Comparison of ENCODE assay signal across 2 cellular contexts in the genomic region with DNA sequence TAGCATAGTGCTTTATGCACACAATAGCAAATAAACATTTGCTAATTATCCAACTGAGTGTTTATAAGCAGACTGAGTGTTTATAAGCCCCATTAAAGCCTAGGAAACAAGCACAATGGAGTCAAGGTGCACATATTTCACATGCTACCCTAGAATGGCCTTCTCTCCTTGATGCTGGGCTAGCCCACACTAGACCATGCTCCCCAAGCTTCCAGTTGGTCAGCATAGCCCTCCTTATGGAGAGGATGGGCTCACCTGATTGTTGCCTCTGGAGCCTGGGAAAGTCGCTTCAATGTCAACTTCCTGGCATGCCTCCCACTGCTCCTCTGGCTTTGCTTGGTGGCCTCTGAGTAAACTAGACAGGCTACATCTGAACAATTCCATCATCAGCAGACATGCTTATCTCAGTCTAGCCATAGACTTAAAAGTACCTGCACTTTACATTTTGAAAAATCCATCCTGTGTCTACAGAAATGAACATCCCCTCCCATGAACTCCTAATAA.
TF ChIP-seq lines count a peak whose summit lies in the region.

No MANE protein-coding gene starts in this region.

TF ChIP-seq in H1, 55 proteins besides CTCF, POLR2A, EP300 and RAD21 (continued from another document):
- TF ChIP-seq SAP30 (IDR thresholded peaks at IDR 0.05; ENCODE audit: insufficient read depth, insufficient replicate concordance, low read length) (no peak), BACH1 (IDR thresholded peaks at IDR 0.05; ENCODE audit: low read length) (no peak), KDM1A (IDR thresholded peaks at IDR 0.05; ENCODE audit: borderline replicate concordance, low read length) (no peak), SIN3A (conservative IDR thresholded peaks at IDR 0.05 in 1 of 2, IDR thresholded peaks at IDR 0.05 in 1 of 2; ENCODE audit: low read depth in 1 of 2, low read length in 2 of 2) (no peak), CEBPB (IDR thresholded peaks at IDR 0.05; ENCODE audit: low read depth, low read length) (no peak), POLR2AphosphoS5 (IDR thresholded peaks at IDR 0.05; ENCODE audit: low read depth, low read length) (no peak), TBP (IDR thresholded peaks at IDR 0.05; ENCODE audit: low read depth, low read length) (no peak), SIX5 (IDR thresholded peaks at IDR 0.05; ENCODE audit: low read depth, low read length) (no peak)
- TF ChIP-seq, protein P1, sequence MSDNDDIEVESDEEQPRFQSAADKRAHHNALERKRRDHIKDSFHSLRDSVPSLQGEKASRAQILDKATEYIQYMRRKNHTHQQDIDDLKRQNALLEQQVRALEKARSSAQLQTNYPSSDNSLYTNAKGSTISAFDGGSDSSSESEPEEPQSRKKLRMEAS (IDR thresholded peaks at IDR 0.05), result no peak

TF ChIP-seq in SK-N-SH treated with all-trans-retinoic acid at 6 μM for 48 hours, 23 proteins besides CTCF, POLR2A, EP300 and RAD21 (continued from another document):
- TF ChIP-seq, protein P2, sequence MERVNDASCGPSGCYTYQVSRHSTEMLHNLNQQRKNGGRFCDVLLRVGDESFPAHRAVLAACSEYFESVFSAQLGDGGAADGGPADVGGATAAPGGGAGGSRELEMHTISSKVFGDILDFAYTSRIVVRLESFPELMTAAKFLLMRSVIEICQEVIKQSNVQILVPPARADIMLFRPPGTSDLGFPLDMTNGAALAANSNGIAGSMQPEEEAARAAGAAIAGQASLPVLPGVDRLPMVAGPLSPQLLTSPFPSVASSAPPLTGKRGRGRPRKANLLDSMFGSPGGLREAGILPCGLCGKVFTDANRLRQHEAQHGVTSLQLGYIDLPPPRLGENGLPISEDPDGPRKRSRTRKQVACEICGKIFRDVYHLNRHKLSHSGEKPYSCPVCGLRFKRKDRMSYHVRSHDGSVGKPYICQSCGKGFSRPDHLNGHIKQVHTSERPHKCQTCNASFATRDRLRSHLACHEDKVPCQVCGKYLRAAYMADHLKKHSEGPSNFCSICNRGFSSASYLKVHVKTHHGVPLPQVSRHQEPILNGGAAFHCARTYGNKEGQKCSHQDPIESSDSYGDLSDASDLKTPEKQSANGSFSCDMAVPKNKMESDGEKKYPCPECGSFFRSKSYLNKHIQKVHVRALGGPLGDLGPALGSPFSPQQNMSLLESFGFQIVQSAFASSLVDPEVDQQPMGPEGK (CRISPR knock-in tag; IDR thresholded peaks at IDR 0.05; ENCODE audit: borderline replicate concordance), result no peak
- TF ChIP-seq RARB (CRISPR knock-in tag; IDR thresholded peaks at IDR 0.05) (no peak), BACH2 (CRISPR knock-in tag; IDR thresholded peaks at IDR 0.05; ENCODE audit: borderline replicate concordance) (no peak), ZNF70 (CRISPR knock-in tag; IDR thresholded peaks at IDR 0.05) (no peak), GLIS3 (CRISPR knock-in tag; IDR thresholded peaks at IDR 0.05) (no peak), SNAI2 (CRISPR knock-in tag; IDR thresholded peaks at IDR 0.05) (no peak), OSR1 (CRISPR knock-in tag; IDR thresholded peaks at IDR 0.05) (no peak), CSDC2 (CRISPR knock-in tag; IDR thresholded peaks at IDR 0.05) (no peak), ZNF8 (CRISPR knock-in tag; IDR thresholded peaks at IDR 0.05) (no peak), PPARA (CRISPR knock-in tag; IDR thresholded peaks at IDR 0.05; ENCODE audit: borderline replicate concordance) (no peak), TCF4 (CRISPR knock-in tag; IDR thresholded peaks at IDR 0.05; ENCODE audit: borderline replicate concordance) (no peak), ZFP3 (CRISPR knock-in tag; IDR thresholded peaks at IDR 0.05) (no peak), ZFP30 (CRISPR knock-in tag; IDR thresholded peaks at IDR 0.05) (no peak), ESRRG (CRISPR knock-in tag; IDR thresholded peaks at IDR 0.05) (no peak)
- TF ChIP-seq, protein P3, sequence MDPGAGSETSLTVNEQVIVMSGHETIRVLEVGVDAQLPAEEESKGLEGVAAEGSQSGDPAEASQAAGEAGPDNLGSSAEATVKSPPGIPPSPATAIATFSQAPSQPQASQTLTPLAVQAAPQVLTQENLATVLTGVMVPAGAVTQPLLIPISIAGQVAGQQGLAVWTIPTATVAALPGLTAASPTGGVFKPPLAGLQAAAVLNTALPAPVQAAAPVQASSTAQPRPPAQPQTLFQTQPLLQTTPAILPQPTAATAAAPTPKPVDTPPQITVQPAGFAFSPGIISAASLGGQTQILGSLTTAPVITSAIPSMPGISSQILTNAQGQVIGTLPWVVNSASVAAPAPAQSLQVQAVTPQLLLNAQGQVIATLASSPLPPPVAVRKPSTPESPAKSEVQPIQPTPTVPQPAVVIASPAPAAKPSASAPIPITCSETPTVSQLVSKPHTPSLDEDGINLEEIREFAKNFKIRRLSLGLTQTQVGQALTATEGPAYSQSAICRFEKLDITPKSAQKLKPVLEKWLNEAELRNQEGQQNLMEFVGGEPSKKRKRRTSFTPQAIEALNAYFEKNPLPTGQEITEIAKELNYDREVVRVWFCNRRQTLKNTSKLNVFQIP (CRISPR knock-in tag; IDR thresholded peaks at IDR 0.05; ENCODE audit: borderline replicate concordance, low read depth), result no peak
- TF ChIP-seq, protein P4, sequence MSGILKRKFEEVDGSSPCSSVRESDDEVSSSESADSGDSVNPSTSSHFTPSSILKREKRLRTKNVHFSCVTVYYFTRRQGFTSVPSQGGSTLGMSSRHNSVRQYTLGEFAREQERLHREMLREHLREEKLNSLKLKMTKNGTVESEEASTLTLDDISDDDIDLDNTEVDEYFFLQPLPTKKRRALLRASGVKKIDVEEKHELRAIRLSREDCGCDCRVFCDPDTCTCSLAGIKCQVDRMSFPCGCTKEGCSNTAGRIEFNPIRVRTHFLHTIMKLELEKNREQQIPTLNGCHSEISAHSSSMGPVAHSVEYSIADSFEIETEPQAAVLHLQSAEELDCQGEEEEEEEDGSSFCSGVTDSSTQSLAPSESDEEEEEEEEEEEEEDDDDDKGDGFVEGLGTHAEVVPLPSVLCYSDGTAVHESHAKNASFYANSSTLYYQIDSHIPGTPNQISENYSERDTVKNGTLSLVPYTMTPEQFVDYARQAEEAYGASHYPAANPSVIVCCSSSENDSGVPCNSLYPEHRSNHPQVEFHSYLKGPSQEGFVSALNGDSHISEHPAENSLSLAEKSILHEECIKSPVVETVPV (CRISPR knock-in tag; IDR thresholded peaks at IDR 0.05), result no peak
- TF ChIP-seq, protein P5, sequence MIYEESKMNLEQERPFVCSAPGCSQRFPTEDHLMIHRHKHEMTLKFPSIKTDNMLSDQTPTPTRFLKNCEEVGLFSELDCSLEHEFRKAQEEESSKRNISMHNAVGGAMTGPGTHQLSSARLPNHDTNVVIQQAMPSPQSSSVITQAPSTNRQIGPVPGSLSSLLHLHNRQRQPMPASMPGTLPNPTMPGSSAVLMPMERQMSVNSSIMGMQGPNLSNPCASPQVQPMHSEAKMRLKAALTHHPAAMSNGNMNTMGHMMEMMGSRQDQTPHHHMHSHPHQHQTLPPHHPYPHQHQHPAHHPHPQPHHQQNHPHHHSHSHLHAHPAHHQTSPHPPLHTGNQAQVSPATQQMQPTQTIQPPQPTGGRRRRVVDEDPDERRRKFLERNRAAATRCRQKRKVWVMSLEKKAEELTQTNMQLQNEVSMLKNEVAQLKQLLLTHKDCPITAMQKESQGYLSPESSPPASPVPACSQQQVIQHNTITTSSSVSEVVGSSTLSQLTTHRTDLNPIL (CRISPR knock-in tag; IDR thresholded peaks at IDR 0.05; ENCODE audit: low read depth), result no peak
- TF ChIP-seq, protein P6, sequence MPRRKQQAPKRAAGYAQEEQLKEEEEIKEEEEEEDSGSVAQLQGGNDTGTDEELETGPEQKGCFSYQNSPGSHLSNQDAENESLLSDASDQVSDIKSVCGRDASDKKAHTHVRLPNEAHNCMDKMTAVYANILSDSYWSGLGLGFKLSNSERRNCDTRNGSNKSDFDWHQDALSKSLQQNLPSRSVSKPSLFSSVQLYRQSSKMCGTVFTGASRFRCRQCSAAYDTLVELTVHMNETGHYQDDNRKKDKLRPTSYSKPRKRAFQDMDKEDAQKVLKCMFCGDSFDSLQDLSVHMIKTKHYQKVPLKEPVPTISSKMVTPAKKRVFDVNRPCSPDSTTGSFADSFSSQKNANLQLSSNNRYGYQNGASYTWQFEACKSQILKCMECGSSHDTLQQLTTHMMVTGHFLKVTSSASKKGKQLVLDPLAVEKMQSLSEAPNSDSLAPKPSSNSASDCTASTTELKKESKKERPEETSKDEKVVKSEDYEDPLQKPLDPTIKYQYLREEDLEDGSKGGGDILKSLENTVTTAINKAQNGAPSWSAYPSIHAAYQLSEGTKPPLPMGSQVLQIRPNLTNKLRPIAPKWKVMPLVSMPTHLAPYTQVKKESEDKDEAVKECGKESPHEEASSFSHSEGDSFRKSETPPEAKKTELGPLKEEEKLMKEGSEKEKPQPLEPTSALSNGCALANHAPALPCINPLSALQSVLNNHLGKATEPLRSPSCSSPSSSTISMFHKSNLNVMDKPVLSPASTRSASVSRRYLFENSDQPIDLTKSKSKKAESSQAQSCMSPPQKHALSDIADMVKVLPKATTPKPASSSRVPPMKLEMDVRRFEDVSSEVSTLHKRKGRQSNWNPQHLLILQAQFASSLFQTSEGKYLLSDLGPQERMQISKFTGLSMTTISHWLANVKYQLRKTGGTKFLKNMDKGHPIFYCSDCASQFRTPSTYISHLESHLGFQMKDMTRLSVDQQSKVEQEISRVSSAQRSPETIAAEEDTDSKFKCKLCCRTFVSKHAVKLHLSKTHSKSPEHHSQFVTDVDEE (CRISPR knock-in tag; IDR thresholded peaks at IDR 0.05), result no peak
